28 cellular contexts compared by ENCODE assay signal in the genomic region with DNA sequence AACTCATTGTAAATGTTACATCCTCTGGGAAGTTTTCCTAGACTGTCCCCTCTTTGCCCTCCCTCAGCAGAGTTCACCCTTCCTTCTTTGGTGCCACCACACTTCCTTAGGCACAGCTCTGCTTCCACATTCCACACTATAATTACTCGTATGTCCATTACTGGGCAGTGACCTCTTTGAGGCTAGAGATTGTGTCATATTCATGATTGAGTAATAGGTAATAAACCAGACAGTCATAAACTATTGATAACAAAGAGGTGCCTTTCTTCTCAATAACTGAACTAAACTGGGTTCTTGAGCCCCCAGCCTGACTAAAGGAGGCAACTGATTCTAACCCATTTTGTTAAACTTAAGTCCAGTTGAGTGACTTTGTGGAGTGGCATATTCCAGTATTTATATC. TPM values are rescaled to one million over a fixed set of nuclear protein-coding genes. Genes with fewer than 3 reads are reported as not detected.
"Had no signal": no experiment of that assay in that cellular context is flagged by ENCODE, and none has a peak within 500 bp of the region (broad histone marks: within the 10 kb centered on the region; RNA-seq: fewer than 3 reads in every experiment).

No MANE protein-coding gene starts in this region.

- H3K9ac ChIP-seq: neural progenitor cell, parathyroid adenoma had no signal

- H3K4me2 ChIP-seq: neural progenitor cell, smooth muscle cell had no signal

- H3K9me3 ChIP-seq: ovary, thoracic aorta, thyroid gland had no signal

- ATAC-seq: naive thymus-derived CD4-positive, alpha-beta T cell; natural killer cell; psoas muscle; right cardiac atrium; sciatic nerve; stimulated activated naive B cell treated with anti-CD40 and anti-IgM and Interleukin-4, amounts not matched to agents 10 μg/mL and 1 μg/mL and 100 μg/mL, for 72 hours had no signal

- H3K4me3 ChIP-seq: neural progenitor cell, ovary, psoas muscle, skin epidermis, smooth muscle cell, spleen, stomach, thoracic aorta, thyroid gland, tibial nerve, upper lobe of left lung, uterus had no signal

- H3K79me2 ChIP-seq: parathyroid adenoma had no signal

- H2AFZ ChIP-seq: neural progenitor cell, parathyroid adenoma had no signal

- H3K36me3 ChIP-seq: neural progenitor cell, ovary, spleen, stomach, thoracic aorta, thyroid gland, tibial nerve, upper lobe of left lung, uterus had no signal

- H3K27me3 ChIP-seq: neural progenitor cell, ovary, spleen, stomach, thyroid gland, tibial nerve, upper lobe of left lung, uterus had no signal

- DNase-seq: naive thymus-derived CD4-positive, alpha-beta T cell; natural killer cell; occipital lobe; ovary; posterior cingulate gyrus; psoas muscle; right cardiac atrium; spleen; stimulated activated CD4-positive, alpha-beta T cell treated with anti-CD3 and anti-CD28 coated beads, Interleukin-12 subunit alpha, Interleukin-12 subunit beta, amount 100 ng/mL, for 4 hours; stimulated activated CD4-positive, alpha-beta T cell treated with anti-CD3 and anti-CD28 coated beads, Interleukin-1b, Interleukin-23, amount 100 ng/mL, for 48 hours; stimulated activated CD4-positive, alpha-beta T cell treated with anti-CD3 and anti-CD28 coated beads, Interleukin-4, amount 100 ng/mL, for 1 hour; stimulated activated CD4-positive, alpha-beta T cell treated with anti-CD3 and anti-CD28 coated beads, Interleukin-4, amount 100 ng/mL, for 4 hours; stimulated activated CD8-positive, alpha-beta memory T cell treated with anti-CD3 and anti-CD28 coated beads, Interleukin-4, amount 100 ng/mL, for 48 hours; stimulated activated naive B cell treated with anti-CD40 and anti-IgM and Interleukin-4, amounts not matched to agents 10 μg/mL and 1 μg/mL and 100 μg/mL, for 72 hours; stimulated activated naive CD4-positive, alpha-beta T cell treated with Interleukin-2 at 50 U/mL for 16 hours; stomach; thyroid gland; trophoblast cell; upper lobe of left lung; uterus had no signal

- H3K27ac ChIP-seq: neural progenitor cell, ovary, parathyroid adenoma, psoas muscle, skin epidermis, spleen, stomach, thoracic aorta, thyroid gland, tibial nerve, upper lobe of left lung, uterus had no signal

- H3K4me1 ChIP-seq: neural progenitor cell, parathyroid adenoma, psoas muscle, spleen, stomach, thyroid gland, upper lobe of left lung, uterus had no signal

RNA-seq across cellular contexts. Expression of gene MYO3B, which starts 28.3 kb away (rescaled TPM):
- total RNA-seq: progenitor cell of endocrine pancreas, right cardiac atrium, thoracic aorta had no signal
- polyA plus RNA-seq: naive thymus-derived CD4-positive, alpha-beta T cell; psoas muscle; right cardiac atrium had no signal
